In the genomic region with DNA sequence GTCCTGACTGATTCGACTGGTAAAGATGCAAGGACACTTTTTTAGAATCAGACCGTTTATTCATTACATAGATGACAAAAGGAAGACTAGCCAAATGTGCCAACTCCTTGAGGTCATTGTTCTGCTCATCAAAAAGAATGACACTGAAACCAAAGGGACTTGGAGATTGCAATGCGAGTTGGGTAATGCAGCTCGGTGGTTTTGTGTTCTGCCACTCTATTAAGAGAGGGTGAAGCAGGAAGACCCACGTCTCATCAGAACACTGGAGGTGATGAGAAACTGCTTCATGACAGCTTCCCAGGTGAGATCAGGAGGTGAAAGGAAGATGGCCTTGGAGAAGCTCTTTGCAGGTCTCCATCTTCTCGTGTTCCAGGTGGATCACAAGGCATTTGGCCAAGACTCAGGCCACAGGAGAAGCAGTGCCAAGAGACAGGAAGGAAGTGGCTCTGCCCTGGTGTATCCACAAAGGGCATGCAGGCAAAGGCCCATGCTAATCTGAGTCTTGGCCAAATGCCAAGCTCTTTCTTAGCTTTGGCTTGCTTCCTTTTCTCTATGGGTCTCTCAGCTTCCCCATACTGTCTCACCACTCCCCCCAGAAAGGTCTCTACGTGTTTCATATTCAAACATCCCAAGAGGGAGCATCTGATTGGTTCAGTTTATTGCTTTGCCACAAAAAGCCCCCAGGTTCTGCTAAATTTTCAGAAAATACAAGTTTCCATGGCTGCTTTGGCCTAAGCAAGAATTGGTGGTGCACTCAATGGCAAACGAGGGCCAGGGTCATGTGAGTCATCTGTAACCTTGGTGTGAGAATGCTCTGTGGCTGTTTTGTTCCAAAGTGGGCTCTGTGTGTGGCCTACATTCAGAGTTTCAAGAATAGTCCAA, we compare ENCODE assay signal across 8 cellular contexts.
DNase-seq lines count a peak whose midpoint lies in the region; ATAC-seq lines count a peak whose summit lies in the region.

No MANE protein-coding gene starts in this region.

- peak; percentile 51 for ATAC-seq in HG03159 (IDR thresholded peaks at IDR 0.05; ENCODE audit: unreplicated experiment)

- peak overlapping the region; percentile 85 for H3K27ac Mint-ChIP-seq in T-helper 1 cell treated with Interleukin-12 subunit alpha and Interleukin-12 subunit beta and Interleukin-4 antibody, amounts not matched to agents 30 μg/mL and 1 μg/mL, for 36 hours

- H3K27me3 Mint-ChIP-seq in T-helper 1 cell treated with Interleukin-12 subunit alpha and Interleukin-12 subunit beta and Interleukin-4 antibody, amounts not matched to agents 30 μg/mL and 1 μg/mL, for 36 hours (ENCODE audit: low read depth): no peaks in the 10 kb centered on the region

- H3K4me1 Mint-ChIP-seq in T-helper 1 cell treated with Interleukin-12 subunit alpha and Interleukin-12 subunit beta and Interleukin-4 antibody, amounts not matched to agents 30 μg/mL and 1 μg/mL, for 36 hours (ENCODE audit: low read depth): peaks cover 44% of the 10 kb centered on the region

- peak; percentile 26 for DNase-seq in activated T-cell treated with anti-CD3 and anti-CD28 coated beads for 48 hours (ENCODE audit: low read depth)
- DNase-seq in activated T-cell treated with anti-CD3 and anti-CD28 coated beads for 4 hours: no peak
- peak; percentile 41 for DNase-seq in glomerular visceral epithelial cell (ENCODE audit: extremely low spot score)
- DNase-seq in AG20443 (ENCODE audit: low spot score): no peak
- no peak for DNase-seq in DMS114 treated with DMSO at 0.1 percent for 48 hours (lab: John Stamatoyannopoulos, UW; ENCODE audit: unreplicated experiment)
- DNase-seq in AG08395 (ENCODE audit: low spot score): no peak

- H3K9me3 Mint-ChIP-seq in T-helper 1 cell treated with Interleukin-12 subunit alpha and Interleukin-12 subunit beta and Interleukin-4 antibody, amounts not matched to agents 30 μg/mL and 1 μg/mL, for 36 hours: peaks cover 4% of the 10 kb centered on the region

- peaks cover 5% of the 10 kb centered on the region for H3K36me3 Mint-ChIP-seq in T-helper 1 cell treated with Interleukin-12 subunit alpha and Interleukin-12 subunit beta and Interleukin-4 antibody, amounts not matched to agents 30 μg/mL and 1 μg/mL, for 36 hours (ENCODE audit: low read depth)

- H3K4me3 Mint-ChIP-seq in T-helper 1 cell treated with Interleukin-12 subunit alpha and Interleukin-12 subunit beta and Interleukin-4 antibody, amounts not matched to agents 30 μg/mL and 1 μg/mL, for 36 hours: peak overlapping the region; percentile 56

Comparison
In these comparisons a context has a peak if more than half of its experiments do, and no peak if none do; other contexts are left out.
1. DNase-seq: peak in activated T-cell treated with anti-CD3 and anti-CD28 coated beads for 48 hours (single experiment) and glomerular visceral epithelial cell (single experiment); none in activated T-cell treated with anti-CD3 and anti-CD28 coated beads for 4 hours (single experiment), AG20443 (single experiment), DMS114 treated with DMSO at 0.1 percent for 48 hours (single experiment) and AG08395 (single experiment).